ENCODE assay signal across 1 cellular context in genomic region chr3:149848238-149848637, GRCh38.
TF ChIP-seq lines count a peak whose summit lies in the region.

No MANE protein-coding gene starts in this region.

TF ChIP-seq in GM23338, 12 proteins besides CTCF, POLR2A, EP300 and RAD21 (continued from another document):
- TF ChIP-seq, protein P1, sequence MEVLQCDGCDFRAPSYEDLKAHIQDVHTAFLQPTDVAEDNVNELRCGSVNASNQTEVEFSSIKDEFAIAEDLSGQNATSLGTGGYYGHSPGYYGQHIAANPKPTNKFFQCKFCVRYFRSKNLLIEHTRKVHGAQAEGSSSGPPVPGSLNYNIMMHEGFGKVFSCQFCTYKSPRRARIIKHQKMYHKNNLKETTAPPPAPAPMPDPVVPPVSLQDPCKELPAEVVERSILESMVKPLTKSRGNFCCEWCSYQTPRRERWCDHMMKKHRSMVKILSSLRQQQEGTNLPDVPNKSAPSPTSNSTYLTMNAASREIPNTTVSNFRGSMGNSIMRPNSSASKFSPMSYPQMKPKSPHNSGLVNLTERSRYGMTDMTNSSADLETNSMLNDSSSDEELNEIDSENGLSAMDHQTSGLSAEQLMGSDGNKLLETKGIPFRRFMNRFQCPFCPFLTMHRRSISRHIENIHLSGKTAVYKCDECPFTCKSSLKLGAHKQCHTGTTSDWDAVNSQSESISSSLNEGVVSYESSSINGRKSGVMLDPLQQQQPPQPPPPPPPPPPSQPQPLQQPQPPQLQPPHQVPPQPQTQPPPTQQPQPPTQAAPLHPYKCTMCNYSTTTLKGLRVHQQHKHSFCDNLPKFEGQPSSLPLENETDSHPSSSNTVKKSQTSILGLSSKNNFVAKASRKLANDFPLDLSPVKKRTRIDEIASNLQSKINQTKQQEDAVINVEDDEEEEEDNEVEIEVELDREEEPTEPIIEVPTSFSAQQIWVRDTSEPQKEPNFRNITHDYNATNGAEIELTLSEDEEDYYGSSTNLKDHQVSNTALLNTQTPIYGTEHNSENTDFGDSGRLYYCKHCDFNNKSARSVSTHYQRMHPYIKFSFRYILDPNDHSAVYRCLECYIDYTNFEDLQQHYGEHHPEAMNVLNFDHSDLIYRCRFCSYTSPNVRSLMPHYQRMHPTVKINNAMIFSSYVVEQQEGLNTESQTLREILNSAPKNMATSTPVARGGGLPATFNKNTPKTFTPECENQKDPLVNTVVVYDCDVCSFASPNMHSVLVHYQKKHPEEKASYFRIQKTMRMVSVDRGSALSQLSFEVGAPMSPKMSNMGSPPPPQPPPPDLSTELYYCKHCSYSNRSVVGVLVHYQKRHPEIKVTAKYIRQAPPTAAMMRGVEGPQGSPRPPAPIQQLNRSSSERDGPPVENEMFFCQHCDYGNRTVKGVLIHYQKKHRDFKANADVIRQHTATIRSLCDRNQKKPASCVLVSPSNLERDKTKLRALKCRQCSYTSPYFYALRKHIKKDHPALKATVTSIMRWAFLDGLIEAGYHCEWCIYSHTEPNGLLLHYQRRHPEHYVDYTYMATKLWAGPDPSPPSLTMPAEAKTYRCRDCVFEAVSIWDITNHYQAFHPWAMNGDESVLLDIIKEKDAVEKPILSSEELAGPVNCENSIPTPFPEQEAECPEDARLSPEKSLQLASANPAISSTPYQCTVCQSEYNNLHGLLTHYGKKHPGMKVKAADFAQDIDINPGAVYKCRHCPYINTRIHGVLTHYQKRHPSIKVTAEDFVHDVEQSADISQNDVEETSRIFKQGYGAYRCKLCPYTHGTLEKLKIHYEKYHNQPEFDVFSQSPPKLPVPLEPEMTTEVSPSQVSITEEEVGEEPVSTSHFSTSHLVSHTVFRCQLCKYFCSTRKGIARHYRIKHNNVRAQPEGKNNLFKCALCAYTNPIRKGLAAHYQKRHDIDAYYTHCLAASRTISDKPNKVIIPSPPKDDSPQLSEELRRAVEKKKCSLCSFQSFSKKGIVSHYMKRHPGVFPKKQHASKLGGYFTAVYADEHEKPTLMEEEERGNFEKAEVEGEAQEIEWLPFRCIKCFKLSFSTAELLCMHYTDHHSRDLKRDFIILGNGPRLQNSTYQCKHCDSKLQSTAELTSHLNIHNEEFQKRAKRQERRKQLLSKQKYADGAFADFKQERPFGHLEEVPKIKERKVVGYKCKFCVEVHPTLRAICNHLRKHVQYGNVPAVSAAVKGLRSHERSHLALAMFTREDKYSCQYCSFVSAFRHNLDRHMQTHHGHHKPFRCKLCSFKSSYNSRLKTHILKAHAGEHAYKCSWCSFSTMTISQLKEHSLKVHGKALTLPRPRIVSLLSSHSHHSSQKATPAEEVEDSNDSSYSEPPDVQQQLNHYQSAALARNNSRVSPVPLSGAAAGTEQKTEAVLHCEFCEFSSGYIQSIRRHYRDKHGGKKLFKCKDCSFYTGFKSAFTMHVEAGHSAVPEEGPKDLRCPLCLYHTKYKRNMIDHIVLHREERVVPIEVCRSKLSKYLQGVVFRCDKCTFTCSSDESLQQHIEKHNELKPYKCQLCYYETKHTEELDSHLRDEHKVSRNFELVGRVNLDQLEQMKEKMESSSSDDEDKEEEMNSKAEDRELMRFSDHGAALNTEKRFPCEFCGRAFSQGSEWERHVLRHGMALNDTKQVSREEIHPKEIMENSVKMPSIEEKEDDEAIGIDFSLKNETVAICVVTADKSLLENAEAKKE (CRISPR knock-in tag; IDR thresholded peaks at IDR 0.05) = no peak
- TF ChIP-seq JUNB (IDR thresholded peaks at IDR 0.05; ENCODE audit: unreplicated experiment) = no peak
- TF ChIP-seq ZNF114 (CRISPR knock-in tag; IDR thresholded peaks at IDR 0.05) = no peak
- no peak for TF ChIP-seq ZNF331 (CRISPR knock-in tag; IDR thresholded peaks at IDR 0.05; ENCODE audit: low read depth)
TF ChIP-seq in GM23338: peak in this region for 0.
